1 cellular context compared by ENCODE assay signal in genomic region chr3:15164356-15164755, GRCh38.
TF ChIP-seq lines count a peak whose summit lies in the region.

No MANE protein-coding gene starts in this region.

TF ChIP-seq in SK-N-SH, 30 proteins besides CTCF, POLR2A, EP300 and RAD21 (continued from another document):
- TF ChIP-seq PBX3 (IDR thresholded peaks at IDR 0.05), result no peak
- no peak for TF ChIP-seq RCOR1 (IDR thresholded peaks at IDR 0.05; ENCODE audit: low read length)
- no peak for TF ChIP-seq NFIC (IDR thresholded peaks at IDR 0.05; ENCODE audit: borderline replicate concordance)
- TF ChIP-seq ELF1 (IDR thresholded peaks at IDR 0.05), result no peak
- TF ChIP-seq TCF12 (IDR thresholded peaks at IDR 0.05), result no peak
